ENCODE assay signal across 17 cellular contexts in genomic region chr17:47736501-47737211, GRCh38. TPM values are rescaled to one million over a fixed set of nuclear protein-coding genes. Genes with fewer than 3 reads are reported as not detected.
DNase-seq lines count a peak whose midpoint lies in the region; ATAC-seq and TF ChIP-seq lines count a peak whose summit lies in the region.
"Had no signal": no experiment of that assay in that cellular context is flagged by ENCODE, and none has a peak within 500 bp of the region (broad histone marks: within the 10 kb centered on the region; RNA-seq: fewer than 3 reads in every experiment).

No MANE protein-coding gene starts in this region.

- peaks cover 11 to 21% (median 16%) of the 10 kb centered on the region in 4 donors for H3K4me1 ChIP-seq in stomach

- no peaks in the 10 kb centered on the region for H3K36me3 ChIP-seq in stomach
- H3K36me3 ChIP-seq: esophagus squamous epithelium, vagina had no signal

- no peak for TF ChIP-seq EP300 in stomach (IDR thresholded peaks at IDR 0.05)

- TF ChIP-seq POLR2A in stomach (IDR thresholded peaks at IDR 0.05): no peak

- no peaks in the 10 kb centered on the region for H3K9me3 ChIP-seq in stomach
- H3K9me3 ChIP-seq: esophagus squamous epithelium, vagina had no signal

- peaks cover 51% of the 10 kb centered on the region for H3K4me1 Mint-ChIP-seq in activated CD8-positive, alpha-beta T cell treated with anti-CD3 and anti-CD28 coated beads for 36 hours (ENCODE audit: low read depth)

- DNase-seq in activated effector memory CD4-positive, alpha-beta T cell treated with anti-CD3 and anti-CD28 coated beads, Interleukin-2, amount 50 U/mL, for 16 hours: peak; percentile 62
- DNase-seq in activated effector memory CD4-positive, alpha-beta T cell treated with Interleukin-2 at 50 U/mL for 16 hours: no peak
- DNase-seq in activated CD8-positive, alpha-beta T cell treated with anti-CD3 and anti-CD28 coated beads for 36 hours: no peak
- DNase-seq in left lobe of liver (ENCODE audit: low spot score): peak; percentile 33
- DNase-seq in stomach: peak; percentile 20
- no peak for DNase-seq in OCI-M2 (lab: John Stamatoyannopoulos, UW; ENCODE audit: unreplicated experiment)
- no peak for DNase-seq in RKO (ENCODE audit: low spot score)
- DNase-seq: Calu3, esophagus squamous epithelium, IMR-90, left colon, NCI-H2107, T1000 had no signal

- POLR2A ChIA-PET in activated CD8-positive, alpha-beta T cell treated with anti-CD3 and anti-CD28 coated beads for 36 hours (lab: Charles Lee): interaction anchor here (0.7 to 27.1 kb wide), 13 partner anchors 9 to 84 kb away, joined by 3 to 493 read pairs (median 4); partner anchors contain the start of gene TBKBP1

- H3K27ac Mint-ChIP-seq in activated CD8-positive, alpha-beta T cell treated with anti-CD3 and anti-CD28 coated beads for 36 hours: peak overlapping the region; percentile 97
- H3K27ac Mint-ChIP-seq: dendritic cell treated with granulocyte-macrophage colony-stimulating factor and Interleukin-4, amounts not matched to agents 40 ng/mL and 50 ng/mL, for 4 days had no signal

- peak overlapping the region; percentile 91 for H3K4me3 Mint-ChIP-seq in activated CD8-positive, alpha-beta T cell treated with anti-CD3 and anti-CD28 coated beads for 36 hours
- H3K4me3 Mint-ChIP-seq: dendritic cell treated with granulocyte-macrophage colony-stimulating factor and Interleukin-4, amounts not matched to agents 40 ng/mL and 50 ng/mL, for 4 days had no signal

- no peaks in the 10 kb centered on the region for H3K27me3 Mint-ChIP-seq in activated CD8-positive, alpha-beta T cell treated with anti-CD3 and anti-CD28 coated beads for 36 hours

- H3K36me3 Mint-ChIP-seq in activated CD8-positive, alpha-beta T cell treated with anti-CD3 and anti-CD28 coated beads for 36 hours (ENCODE audit: low read depth): peaks cover 60% of the 10 kb centered on the region

- intact Hi-C loops in activated CD8-positive, alpha-beta T cell treated with anti-CD3 and anti-CD28 coated beads for 36 hours (cut with micrococcal nuclease): no loop called here
- intact Hi-C loops in stomach (cut with DNase I; ENCODE audit: low total_unique reads): no loop called here

- H3K4me3 ChIP-seq in stomach: peak overlapping the region in 1 of 4 donors; percentile 3
- H3K4me3 ChIP-seq: vagina had no signal

- ATAC-seq in activated CD8-positive, alpha-beta T cell treated with anti-CD3 and anti-CD28 coated beads for 36 hours: no peak
- ATAC-seq in left lobe of liver (no peak), HG03520 (IDR thresholded peaks at IDR 0.05; ENCODE audit: unreplicated experiment) (no peak)
- ATAC-seq: left colon had no signal

- no peak for TF ChIP-seq CTCF in activated CD8-positive, alpha-beta T cell treated with anti-CD3 and anti-CD28 coated beads for 36 hours (IDR thresholded peaks at IDR 0.05)
- no peak for TF ChIP-seq CTCF in stomach (IDR thresholded peaks at IDR 0.05)

- no peak overlapping the region for H3K27ac ChIP-seq in stomach
- H3K27ac ChIP-seq: esophagus squamous epithelium, vagina had no signal

- CTCF ChIA-PET in activated CD8-positive, alpha-beta T cell treated with anti-CD3 and anti-CD28 coated beads for 36 hours (lab: Charles Lee): interaction anchor here (0.6 to 18.4 kb wide), 5 partner anchors 11 to 94 kb away, joined by 3 to 424 read pairs (median 4); partner anchors contain the start of gene TBKBP1

- WGBS in stomach, 5 donors: 65 to 75% (median 73%) methylated on average over 15 of the region's 15 CpGs

- H3K9me3 Mint-ChIP-seq in activated CD8-positive, alpha-beta T cell treated with anti-CD3 and anti-CD28 coated beads for 36 hours: no peaks in the 10 kb centered on the region
- H3K9me3 Mint-ChIP-seq: dendritic cell treated with granulocyte-macrophage colony-stimulating factor and Interleukin-4, amounts not matched to agents 40 ng/mL and 50 ng/mL, for 4 days had no signal

- peaks cover 0 to 70% (median 29%) of the 10 kb centered on the region in 3 donors for H3K27me3 ChIP-seq in stomach

RNA-seq across cellular contexts. Expression of gene TBX21, which starts 3.6 kb away (rescaled TPM):
- 10 to 100 TPM; 53.0 to 56.9 TPM for total RNA-seq in activated CD8-positive, alpha-beta T cell treated with anti-CD3 and anti-CD28 coated beads for 36 hours
- total RNA-seq in left lobe of liver: 0.38 TPM
- under 1 TPM in 2 of 5 donors, not detected in 3; 0.29 to 0.55 TPM for total RNA-seq in stomach
- under 1 TPM; 0.10 to 0.92 (median 0.31) TPM for polyA plus RNA-seq in stomach
- total RNA-seq: astrocyte, Calu3, IMR-90 had no signal
- polyA plus RNA-seq: IMR-90 had no signal

RNA-seq across cellular contexts. Expression of gene TBKBP1, which starts 42.7 kb away (rescaled TPM):
- 10 to 100 TPM; 12.4 to 13.6 TPM for total RNA-seq in activated CD8-positive, alpha-beta T cell treated with anti-CD3 and anti-CD28 coated beads for 36 hours
- total RNA-seq in left lobe of liver (2.2 TPM), stomach (10 to 100 TPM in 1 of 5 donors, 1 to 10 TPM in 4; 2.9 to 14.3 (median 6.7) TPM)
- 10 to 100 TPM in 1 of 3 donors, 1 to 10 TPM in 2; 5.4 to 11.5 (median 5.8) TPM for polyA plus RNA-seq in stomach

Comparison
In these comparisons a context has a peak if more than half of its experiments do, and no peak if none do; other contexts are left out.
1. DNase-seq: peak in activated effector memory CD4-positive, alpha-beta T cell treated with anti-CD3 and anti-CD28 coated beads, Interleukin-2, amount 50 U/mL, for 16 hours (single experiment), left lobe of liver (single experiment) and stomach (single experiment); none in activated effector memory CD4-positive, alpha-beta T cell treated with Interleukin-2 at 50 U/mL for 16 hours (single experiment), activated CD8-positive, alpha-beta T cell treated with anti-CD3 and anti-CD28 coated beads for 36 hours (single experiment), OCI-M2 (single experiment) and RKO (single experiment).
2. RNA of gene TBX21, which starts 3.6 kb away (total RNA-seq): 53.0 to 56.9 TPM in activated CD8-positive, alpha-beta T cell treated with anti-CD3 and anti-CD28 coated beads for 36 hours; 0.38 TPM in left lobe of liver (single experiment) and 0.29 to 0.55 TPM in stomach; every median in the first group is over 10 times any median in the second.